ENCODE assay signal across 8 cellular contexts in genomic region chr4:71870456-71870855, GRCh38.
"Had no signal": no experiment of that assay in that cellular context is flagged by ENCODE, and none has a peak within 500 bp of the region (broad histone marks: within the 10 kb centered on the region; RNA-seq: fewer than 3 reads in every experiment).

No MANE protein-coding gene starts in this region.

- DNase-seq: GOT3, H7, HFFc6, IMR-90 had no signal

- H3K36me3 ChIP-seq: HAP-1 had no signal

- H3K4me1 ChIP-seq: HAP-1 had no signal

- H3K9me3 ChIP-seq: HAP-1 had no signal

- H3K4me3 ChIP-seq: HAP-1, K562 had no signal

- ATAC-seq: HCT116, K562 had no signal

- FAIRE-seq: K562 had no signal

- H3K27ac ChIP-seq: HL-60 had no signal
